1 cellular context compared by ENCODE assay signal in the genomic region with DNA sequence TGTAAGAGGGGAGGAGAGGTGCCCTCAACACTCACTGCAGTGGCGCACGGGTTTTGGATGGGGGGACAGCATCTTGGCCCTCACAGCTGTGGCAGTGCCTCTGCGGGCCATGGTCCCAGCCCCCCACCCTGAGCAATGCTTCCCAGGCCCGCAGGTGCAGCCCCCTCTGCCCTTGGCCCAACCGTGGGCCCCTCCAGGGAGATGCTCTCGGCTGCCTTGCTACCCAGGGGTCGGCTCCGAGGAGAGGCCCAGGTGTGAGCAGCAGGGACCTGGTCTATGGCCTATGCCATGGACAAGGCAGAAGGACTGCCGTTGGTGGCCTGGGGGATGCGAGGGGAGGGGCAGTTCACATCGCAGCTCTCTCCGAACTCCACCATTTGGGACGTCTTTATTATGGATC.
TF ChIP-seq lines count a peak whose summit lies in the region.

No MANE protein-coding gene starts in this region.

TF ChIP-seq in SK-N-SH, 30 proteins besides CTCF, POLR2A, EP300 and RAD21 (continued from another document):
- no peak for TF ChIP-seq SIN3A (IDR thresholded peaks at IDR 0.05; ENCODE audit: borderline replicate concordance, low read depth, low read length)
- TF ChIP-seq, protein P1, sequence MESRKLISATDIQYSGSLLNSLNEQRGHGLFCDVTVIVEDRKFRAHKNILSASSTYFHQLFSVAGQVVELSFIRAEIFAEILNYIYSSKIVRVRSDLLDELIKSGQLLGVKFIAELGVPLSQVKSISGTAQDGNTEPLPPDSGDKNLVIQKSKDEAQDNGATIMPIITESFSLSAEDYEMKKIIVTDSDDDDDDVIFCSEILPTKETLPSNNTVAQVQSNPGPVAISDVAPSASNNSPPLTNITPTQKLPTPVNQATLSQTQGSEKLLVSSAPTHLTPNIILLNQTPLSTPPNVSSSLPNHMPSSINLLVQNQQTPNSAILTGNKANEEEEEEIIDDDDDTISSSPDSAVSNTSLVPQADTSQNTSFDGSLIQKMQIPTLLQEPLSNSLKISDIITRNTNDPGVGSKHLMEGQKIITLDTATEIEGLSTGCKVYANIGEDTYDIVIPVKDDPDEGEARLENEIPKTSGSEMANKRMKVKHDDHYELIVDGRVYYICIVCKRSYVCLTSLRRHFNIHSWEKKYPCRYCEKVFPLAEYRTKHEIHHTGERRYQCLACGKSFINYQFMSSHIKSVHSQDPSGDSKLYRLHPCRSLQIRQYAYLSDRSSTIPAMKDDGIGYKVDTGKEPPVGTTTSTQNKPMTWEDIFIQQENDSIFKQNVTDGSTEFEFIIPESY (IDR thresholded peaks at IDR 0.05; ENCODE audit: borderline replicate concordance, low read depth), result no peak
- TF ChIP-seq ELF1 (IDR thresholded peaks at IDR 0.05), result no peak
- TF ChIP-seq, protein P2, sequence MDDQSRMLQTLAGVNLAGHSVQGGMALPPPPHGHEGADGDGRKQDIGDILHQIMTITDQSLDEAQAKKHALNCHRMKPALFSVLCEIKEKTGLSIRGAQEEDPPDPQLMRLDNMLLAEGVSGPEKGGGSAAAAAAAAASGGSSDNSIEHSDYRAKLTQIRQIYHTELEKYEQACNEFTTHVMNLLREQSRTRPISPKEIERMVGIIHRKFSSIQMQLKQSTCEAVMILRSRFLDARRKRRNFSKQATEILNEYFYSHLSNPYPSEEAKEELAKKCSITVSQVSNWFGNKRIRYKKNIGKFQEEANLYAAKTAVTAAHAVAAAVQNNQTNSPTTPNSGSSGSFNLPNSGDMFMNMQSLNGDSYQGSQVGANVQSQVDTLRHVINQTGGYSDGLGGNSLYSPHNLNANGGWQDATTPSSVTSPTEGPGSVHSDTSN (IDR thresholded peaks at IDR 0.05), result no peak
- TF ChIP-seq, protein P3, sequence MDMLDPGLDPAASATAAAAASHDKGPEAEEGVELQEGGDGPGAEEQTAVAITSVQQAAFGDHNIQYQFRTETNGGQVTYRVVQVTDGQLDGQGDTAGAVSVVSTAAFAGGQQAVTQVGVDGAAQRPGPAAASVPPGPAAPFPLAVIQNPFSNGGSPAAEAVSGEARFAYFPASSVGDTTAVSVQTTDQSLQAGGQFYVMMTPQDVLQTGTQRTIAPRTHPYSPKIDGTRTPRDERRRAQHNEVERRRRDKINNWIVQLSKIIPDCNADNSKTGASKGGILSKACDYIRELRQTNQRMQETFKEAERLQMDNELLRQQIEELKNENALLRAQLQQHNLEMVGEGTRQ (IDR thresholded peaks at IDR 0.05; ENCODE audit: borderline replicate concordance, low read depth, low read length), result no peak
- TF ChIP-seq TEAD4 (IDR thresholded peaks at IDR 0.05; ENCODE audit: borderline replicate concordance, insufficient read depth), result no peak
- no peak for TF ChIP-seq MXI1 (IDR thresholded peaks at IDR 0.05; ENCODE audit: low read depth, low read length)
- TF ChIP-seq NRF1 (IDR thresholded peaks at IDR 0.05; ENCODE audit: low read depth, low read length), result no peak
- TF ChIP-seq TAF1 (IDR thresholded peaks at IDR 0.05; ENCODE audit: borderline replicate concordance, low read depth, low read length), result no peak
- no peak for TF ChIP-seq RFX5 (IDR thresholded peaks at IDR 0.05; ENCODE audit: low read length)
